Comparison of ENCODE assay signal across 16 cellular contexts in the genomic region with DNA sequence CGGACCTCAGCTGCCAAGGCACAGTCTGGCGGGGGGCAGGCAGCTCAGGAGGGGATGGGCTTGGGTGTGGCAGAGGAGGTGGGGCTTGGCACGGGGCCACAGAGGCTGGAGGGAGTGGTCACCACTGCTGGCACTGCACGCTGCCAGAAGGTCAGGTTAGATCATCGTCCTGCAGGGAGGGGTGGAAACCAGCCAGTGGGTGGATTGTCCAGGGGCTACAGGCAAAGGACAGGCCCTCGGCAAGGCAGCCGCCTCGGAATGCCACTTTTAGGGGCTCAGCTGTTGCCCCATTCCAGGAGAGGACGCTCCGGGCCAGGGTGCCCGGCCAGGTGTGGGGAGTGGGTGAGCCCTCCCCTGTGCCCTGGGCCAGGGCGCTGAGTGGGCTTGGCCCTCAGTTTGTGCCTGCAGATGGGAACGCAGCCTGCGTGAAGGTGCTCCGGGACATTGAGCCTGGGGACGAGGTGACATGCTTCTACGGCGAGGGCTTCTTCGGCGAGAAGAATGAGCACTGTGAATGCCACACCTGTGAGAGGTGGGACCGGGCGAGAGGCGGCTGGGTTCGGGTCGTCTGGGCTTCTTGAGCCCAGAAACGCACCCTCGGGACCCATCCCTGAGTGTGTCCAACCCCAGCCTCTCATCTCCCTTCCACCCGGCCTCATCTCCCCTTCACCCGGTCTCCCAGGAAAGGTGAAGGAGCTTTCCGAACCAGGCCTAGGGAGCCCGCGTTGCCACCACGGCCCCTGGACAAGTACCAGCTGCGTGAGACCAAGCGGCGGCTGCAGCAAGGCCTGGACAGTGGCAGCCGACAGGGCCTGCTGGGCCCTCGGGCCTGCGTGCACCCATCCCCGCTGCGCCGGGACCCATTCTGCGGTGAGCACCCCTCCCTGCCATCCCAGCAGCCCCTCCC. TPM values are rescaled to one million over a fixed set of nuclear protein-coding genes. Genes with fewer than 3 reads are reported as not detected.
DNase-seq lines count a peak whose midpoint lies in the region; ATAC-seq and TF ChIP-seq lines count a peak whose summit lies in the region.
"Had no signal": no experiment of that assay in that cellular context is flagged by ENCODE, and none has a peak within 500 bp of the region (broad histone marks: within the 10 kb centered on the region; RNA-seq: fewer than 3 reads in every experiment).

No MANE protein-coding gene starts in this region.

- H3K79me2 ChIP-seq in GM23248 (ENCODE audit: insufficient read depth) (no peaks in the 10 kb centered on the region), trophoblast cell (ENCODE audit: control insufficient read depth, insufficient read depth, low read length, poor library complexity) (no peaks in the 10 kb centered on the region)

- H3K36me3 ChIP-seq in GM23248 (ENCODE audit: low read depth) (no peaks in the 10 kb centered on the region), trophoblast cell (ENCODE audit: control insufficient read depth in 1 of 2, insufficient read depth in 2 of 2, low read length in 2 of 2) (peaks cover 47 to 60% of the 10 kb centered on the region in 2 experiments)

- no peak overlapping the region for H4K12ac ChIP-seq in trophoblast cell (ENCODE audit: low read depth, low read length)

- H3K27ac ChIP-seq in GM23248 (no peak overlapping the region), RWPE1 (peak overlapping the region; percentile 97), trophoblast cell (ENCODE audit: low read depth, low read length) (no peak overlapping the region)

- H4K8ac ChIP-seq in trophoblast cell (ENCODE audit: low read depth, low read length): no peak overlapping the region

- in situ Hi-C loops in GM23248 (cut with MboI): no loop called here

- no peak overlapping the region for H3K4me2 ChIP-seq in GM23248 (ENCODE audit: unreplicated experiment)
- no peak overlapping the region for H3K4me2 ChIP-seq in trophoblast cell (ENCODE audit: low read length)

- DNase-seq in GM23248: peak; percentile 34
- no peak for DNase-seq in RWPE1 (ENCODE audit: low spot score)
- DNase-seq in fibroblast of mammary gland (ENCODE audit: low read depth): peak; percentile 80
- no peak for DNase-seq in trophoblast cell
- DNase-seq in GM03348 (ENCODE audit: low spot score): no peak
- DNase-seq in activated CD4-positive, CD25-positive, alpha-beta regulatory T cell (lab: John Stamatoyannopoulos, UW): no peak
- DNase-seq: activated CD4-positive, alpha-beta T cell treated with anti-CD3 and anti-CD28 coated beads, Interleukin-2, amount 10 ng/mL, durations not matched to agents 7 days and 5 days; activated gamma-delta T cell; CD4-positive, alpha-beta T cell; foreskin melanocyte; NCI-H1048; NCI-H526 had no signal

- no peak overlapping the region for H3K18ac ChIP-seq in trophoblast cell (ENCODE audit: low read length)

- no peaks in the 10 kb centered on the region for H3K4me1 ChIP-seq in GM23248 (ENCODE audit: insufficient read depth)
- peaks cover 10 to 23% of the 10 kb centered on the region in 2 experiments for H3K4me1 ChIP-seq in trophoblast cell (ENCODE audit: control insufficient read depth in 1 of 2, insufficient read depth in 2 of 2, low read length in 2 of 2)

- no peak for TF ChIP-seq CTCF in RWPE1 (conservative IDR thresholded peaks at IDR 0.05; ENCODE audit: low read depth)
- TF ChIP-seq CTCF in fibroblast of mammary gland (conservative IDR thresholded peaks at IDR 0.05; ENCODE audit: control insufficient read depth, insufficient read depth, low read depth, low read length): no peak

- H3K79me1 ChIP-seq in trophoblast cell (ENCODE audit: low read length): peaks cover 12% of the 10 kb centered on the region

- H3K4me3 ChIP-seq in GM23248 (no peak overlapping the region), fibroblast of mammary gland (ENCODE audit: control insufficient read depth, low read depth, low read length) (no peak overlapping the region), trophoblast cell (ENCODE audit: low read depth, low read length) (no peak overlapping the region)
- H3K4me3 ChIP-seq: lung had no signal

- H4K91ac ChIP-seq in trophoblast cell (ENCODE audit: low read depth, low read length): no peak overlapping the region

- no peak overlapping the region for H2AFZ ChIP-seq in GM23248
- H2AFZ ChIP-seq in trophoblast cell (ENCODE audit: insufficient read depth, low read length, poor library complexity): no peak overlapping the region

- H3K27me3 ChIP-seq in GM23248 (replicated peaks; ENCODE audit: insufficient read depth) (no peaks in the 10 kb centered on the region), trophoblast cell (ENCODE audit: insufficient read depth, low read length) (no peaks in the 10 kb centered on the region)

- POLR2A ChIA-PET in RWPE1 (lab: Yijun Ruan, JAX; ENCODE audit: low non-redundant PET): interaction anchor here (0.9 kb wide), 1 partner anchor 41 kb away, joined by 3 read pairs; no protein-coding TSS in a partner anchor

- no peaks in the 10 kb centered on the region for H3K9me3 ChIP-seq in GM23248 (ENCODE audit: low read depth)
- no peaks in the 10 kb centered on the region for H3K9me3 ChIP-seq in trophoblast cell (ENCODE audit: insufficient read depth, low read depth, low read length)

- H3K9me2 ChIP-seq in GM23248 (ENCODE audit: insufficient read depth): no peaks in the 10 kb centered on the region

- H2BK5ac ChIP-seq in trophoblast cell (ENCODE audit: low read depth, low read length, poor library complexity): no peak overlapping the region

- no peak overlapping the region for H2AK5ac ChIP-seq in trophoblast cell (ENCODE audit: low read length)

- peak overlapping the region; percentile 65 for H2BK120ac ChIP-seq in trophoblast cell (ENCODE audit: insufficient read depth, low read length, poor library complexity)

- no peaks in the 10 kb centered on the region for H4K20me1 ChIP-seq in GM23248 (ENCODE audit: insufficient read depth)

- no peak overlapping the region for H2BK12ac ChIP-seq in trophoblast cell (ENCODE audit: low read length)

- no peaks in the 10 kb centered on the region for H3F3A ChIP-seq in GM23248 (ENCODE audit: insufficient read depth)

- no peak overlapping the region for H3K14ac ChIP-seq in trophoblast cell (ENCODE audit: low read length)

- CTCF ChIA-PET in RWPE1 (lab: Yijun Ruan, JAX): interaction anchor here (0.6 kb wide), 1 partner anchor 45 kb away, joined by 3 read pairs; no protein-coding TSS in a partner anchor

- no peak overlapping the region for H3K23ac ChIP-seq in trophoblast cell (ENCODE audit: low read length)

- H3K9ac ChIP-seq in GM23248: no peak overlapping the region
- H3K9ac ChIP-seq in trophoblast cell (ENCODE audit: low read length): no peak overlapping the region

- no peak overlapping the region for H3K4ac ChIP-seq in trophoblast cell (ENCODE audit: low read depth, low read length)

- 86 to 88% methylated on average over 28 to 42 of the region's 43 CpGs for WGBS in GM23248 (ENCODE audit: low coverage in 1 of 2, low lambda C conversion rate in 2 of 2, missing lambda C conversion rate in 2 of 2), 2 experiments
- no CpG with 5 or more reads among the region's 43 CpGs for WGBS in trophoblast cell (ENCODE audit: extremely low coverage, insufficient coverage, insufficient read length)

- ATAC-seq in HG02981 (IDR thresholded peaks at IDR 0.05; ENCODE audit: unreplicated experiment) (no peak), GM21447 (IDR thresholded peaks at IDR 0.05; ENCODE audit: unreplicated experiment) (no peak)

RNA-seq across cellular contexts. Expression of gene KMT5C, which starts 6.4 kb away (rescaled TPM):
- 8.1 and 8.6 TPM in 2 replicates for total RNA-seq in GM23248 (2014; rRNA removed; shearing (Covaris generic))
- 1.9 and 2.7 TPM in 2 replicates for polyA plus RNA-seq in GM23248 (2016; fragmentation: Nextera tagmentation; extraction: Ambion mirVana)
- 20.3 and 20.7 TPM in 2 replicates for polyA plus RNA-seq in trophoblast cell (2013)

RNA-seq across cellular contexts. Expression of gene COX6B2, which starts 8.4 kb away (rescaled TPM):
- not detected in 2 replicates for total RNA-seq in GM23248 (2014; rRNA removed; shearing (Covaris generic))
- not detected in 2 replicates for polyA plus RNA-seq in GM23248 (2016; fragmentation: Nextera tagmentation; extraction: Ambion mirVana)
- 0.49 and 0.67 TPM in 2 replicates for polyA plus RNA-seq in trophoblast cell (2013)
- total RNA-seq: activated CD4-positive, alpha-beta T cell treated with anti-CD3 and anti-CD28 coated beads, Interleukin-2, amount 10 ng/mL, durations not matched to agents 7 days and 5 days had no signal

RNA-seq across cellular contexts. Expression of gene GARIN5B, which starts 17.0 kb away (rescaled TPM):
- total RNA-seq in GM23248 (2014; rRNA removed; shearing (Covaris generic)): not detected in 2 replicates
- polyA plus RNA-seq in GM23248 (2016; fragmentation: Nextera tagmentation; extraction: Ambion mirVana): not detected in 2 replicates
- polyA plus RNA-seq in trophoblast cell (2013): 0.04 and 0.06 TPM in 2 replicates
- total RNA-seq: activated CD4-positive, alpha-beta T cell treated with anti-CD3 and anti-CD28 coated beads, Interleukin-2, amount 10 ng/mL, durations not matched to agents 7 days and 5 days; cerebellum had no signal
- polyA plus RNA-seq: lung had no signal

RNA-seq across cellular contexts. Expression of gene TMEM150B, which starts 20.9 kb away (rescaled TPM):
- not detected in 2 replicates for total RNA-seq in GM23248 (2014; rRNA removed; shearing (Covaris generic))
- not detected in 2 replicates for polyA plus RNA-seq in GM23248 (2016; fragmentation: Nextera tagmentation; extraction: Ambion mirVana)
- polyA plus RNA-seq in trophoblast cell (2013): not detected in 2 replicates
- total RNA-seq: CD4-positive, alpha-beta T cell had no signal

RNA-seq across cellular contexts. Expression of gene IL11, which starts 24.2 kb away (rescaled TPM):
- total RNA-seq in GM23248 (2014; rRNA removed; shearing (Covaris generic)): 12.8 and 28.7 TPM in 2 replicates
- 6.7 and 6.9 TPM in 2 replicates for polyA plus RNA-seq in GM23248 (2016; fragmentation: Nextera tagmentation; extraction: Ambion mirVana)
- 14.7 and 15.0 TPM in 2 replicates for polyA plus RNA-seq in trophoblast cell (2013)

Comparison
In these comparisons a context has a peak if more than half of its experiments do, and no peak if none do; other contexts are left out.
1. DNase-seq: peak in GM23248 (single experiment) and fibroblast of mammary gland (single experiment); none in RWPE1 (single experiment), trophoblast cell (0 of 2), GM03348 (single experiment) and activated CD4-positive, CD25-positive, alpha-beta regulatory T cell (0 of 4).